ENCODE assay signal across 19 cellular contexts in the genomic region with DNA sequence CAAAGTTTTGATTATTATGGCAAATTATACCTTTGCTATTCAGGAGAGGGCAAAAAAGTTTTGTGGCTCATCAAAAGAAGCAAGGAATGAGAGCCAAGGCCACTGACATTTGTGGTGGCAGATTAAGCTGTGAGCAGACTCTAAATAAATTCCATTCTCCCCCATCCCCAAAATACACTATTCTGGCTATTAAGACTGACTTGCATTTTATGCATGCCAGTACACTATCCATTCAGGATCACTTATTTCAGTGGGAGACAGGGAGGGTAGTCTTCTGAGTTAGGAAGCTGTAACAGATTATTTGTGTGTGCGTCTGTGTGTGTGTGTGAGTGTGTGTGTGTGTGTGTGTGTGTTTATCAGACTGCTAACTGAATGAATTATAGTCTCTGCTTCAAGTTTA.
A peak's percentile ranks its signal among the peaks of the same experiment; 100 is the strongest.
DNase-seq lines count a peak whose midpoint lies in the region; TF ChIP-seq lines count a peak whose summit lies in the region.
"Had no signal": no experiment of that assay in that cellular context is flagged by ENCODE, and none has a peak within 500 bp of the region (broad histone marks: within the 10 kb centered on the region; RNA-seq: fewer than 3 reads in every experiment).

No MANE protein-coding gene starts in this region.

- no peaks in the 10 kb centered on the region for H3K27me3 Mint-ChIP-seq in nephron progenitor cell (ENCODE audit: low read depth, poor library complexity)
- H3K27me3 Mint-ChIP-seq: activated CD8-positive, alpha-beta T cell treated with anti-CD3 and anti-CD28 coated beads for 36 hours had no signal

- TF ChIP-seq CTCF in dorsolateral prefrontal cortex (IDR thresholded peaks at IDR 0.05 in 54 of 56, conservative IDR thresholded peaks at IDR 0.05 in 2 of 56; ENCODE audit: low read depth in 1 of 56, partially characterized antibody in 56 of 56): peak in 1 of 56 donors; percentile 6
- TF ChIP-seq CTCF in nephron progenitor cell (IDR thresholded peaks at IDR 0.05): no peak

- in situ Hi-C loops in KBM-7 (cut with MboI; ENCODE audit: low pct_unique_long_range_greater_than_20kb, low sequenced_read_pairs): no loop called here

- intact Hi-C loops in dorsolateral prefrontal cortex (cut with DNase I): loop anchor here (5.0 to 10.0 kb wide), 2 partner anchors 50 to 53 kb away; no protein-coding TSS in a partner anchor

- no peak overlapping the region for H3K4me3 Mint-ChIP-seq in nephron progenitor cell
- H3K4me3 Mint-ChIP-seq: activated CD8-positive, alpha-beta T cell treated with anti-CD3 and anti-CD28 coated beads for 36 hours had no signal

- H3K27me3 ChIP-seq in ACC112 (ENCODE audit: insufficient read depth, low read length) (no peaks in the 10 kb centered on the region), dorsolateral prefrontal cortex (no peaks in the 10 kb centered on the region)
- H3K27me3 ChIP-seq: adrenal gland had no signal

- no peak overlapping the region for H3K4me3 ChIP-seq in ACC112 (ENCODE audit: low read depth, low read length)
- peak overlapping the region in 33 of 59 donors; percentile 0 to 50 (median 25) for H3K4me3 ChIP-seq in dorsolateral prefrontal cortex
- H3K4me3 ChIP-seq: A549, adrenal gland, lung, pancreas had no signal

- no peaks in the 10 kb centered on the region for H3K9me3 Mint-ChIP-seq in nephron progenitor cell
- H3K9me3 Mint-ChIP-seq: activated CD8-positive, alpha-beta T cell treated with anti-CD3 and anti-CD28 coated beads for 36 hours had no signal

- peaks cover 10% of the 10 kb centered on the region for H3K4me1 ChIP-seq in ACC112 (ENCODE audit: control insufficient read depth, insufficient read depth, low read length, unreplicated experiment)
- H3K4me1 ChIP-seq: A549, adrenal gland, pancreas had no signal

- H3K4me1 Mint-ChIP-seq in nephron progenitor cell: peaks cover 15% of the 10 kb centered on the region

- DNase-seq in NCI-H446 treated with DMSO at 0.1 percent for 48 hours (lab: John Stamatoyannopoulos, UW) (peak; percentile 53), dorsolateral prefrontal cortex (no peak), nephron progenitor cell (no peak), RKO (ENCODE audit: low spot score) (no peak), D341Med (ENCODE audit: low spot score) (no peak), KBM-7 (no peak), HK-2 (ENCODE audit: unreplicated experiment) (no peak)
- DNase-seq: activated CD8-positive, alpha-beta T cell treated with anti-CD3 and anti-CD28 coated beads for 36 hours; activated gamma-delta T cell; activated T-cell treated with anti-CD3 and anti-CD28 coated beads for 4 hours; adrenal gland; IMR-90; NCI-H1417; NCI-H774; pancreas; SW 1271 had no signal

- no peaks in the 10 kb centered on the region for H3K36me3 Mint-ChIP-seq in nephron progenitor cell (ENCODE audit: low read depth)

- H2AFZ ChIP-seq in ACC112 (ENCODE audit: low read length, unreplicated experiment): peak overlapping the region; percentile 29

- H3K36me3 ChIP-seq in ACC112 (ENCODE audit: insufficient read depth, low read length): no peaks in the 10 kb centered on the region
- H3K36me3 ChIP-seq: adrenal gland, pancreas had no signal

- H3K27ac ChIP-seq in ACC112 (ENCODE audit: low read depth, low read length) (no peak overlapping the region), dorsolateral prefrontal cortex (peak overlapping the region in 56 of 59 donors; percentile 4 to 92 (median 66))
- H3K27ac ChIP-seq: A549, adrenal gland, pancreas had no signal

- H3K79me2 ChIP-seq in ACC112 (ENCODE audit: control insufficient read depth, insufficient read depth, low read length, unreplicated experiment): no peaks in the 10 kb centered on the region

- H3K27ac Mint-ChIP-seq in nephron progenitor cell: peak overlapping the region; percentile 11
- H3K27ac Mint-ChIP-seq: activated CD8-positive, alpha-beta T cell treated with anti-CD3 and anti-CD28 coated beads for 36 hours had no signal
